ENCODE assay signal across 25 cellular contexts in genomic region chr3:32836601-32837000, GRCh38. TPM values are rescaled to one million over a fixed set of nuclear protein-coding genes. Genes with fewer than 3 reads are reported as not detected.
DNase-seq lines count a peak whose midpoint lies in the region; ATAC-seq, FAIRE-seq and TF ChIP-seq lines count a peak whose summit lies in the region.
"Had no signal": no experiment of that assay in that cellular context is flagged by ENCODE, and none has a peak within 500 bp of the region (broad histone marks: within the 10 kb centered on the region; RNA-seq: fewer than 3 reads in every experiment).

No MANE protein-coding gene starts in this region.

- POLR2A ChIA-PET in HepG2 (lab: Yijun Ruan, JAX), result interaction anchor here (1.2 to 4.1 kb wide), 2 partner anchors 16 to 20 kb away, joined by 5 to 14 read pairs; no protein-coding TSS in a partner anchor
- POLR2A ChIA-PET in H1 (lab: Charles Lee; ENCODE audit: partially characterized antibody), result interaction anchor here (0.6 to 17.0 kb wide), 14 partner anchors 8 to 932 kb away, joined by 3 to 303 read pairs (median 8); partner anchors contain the start of gene TRIM71

- H4K8ac ChIP-seq in H1 (ENCODE audit: extremely low read depth, insufficient read depth, low read length) (no peak overlapping the region), mesendoderm (ENCODE audit: low read depth, low read length) (no peak overlapping the region)

- H2AK5ac ChIP-seq in H1 (ENCODE audit: low read depth, low read length), result no peak overlapping the region; the same call in 1 of the 2 replicates
- no peak overlapping the region for H2AK5ac ChIP-seq in mesendoderm (ENCODE audit: low read length)

- H2BK120ac ChIP-seq in H1 (replicated peaks; ENCODE audit: low read depth, low read length) (peak overlapping the region; percentile 65), mesendoderm (ENCODE audit: low read depth, low read length) (no peak overlapping the region)

- H3K23ac ChIP-seq in H1 (ENCODE audit: insufficient read length) (peak overlapping the region; percentile 23), mesendoderm (ENCODE audit: low read length) (no peak overlapping the region)

- H2BK12ac ChIP-seq in H1 (ENCODE audit: low read depth, low read length), result no peak overlapping the region

- CTCF ChIA-PET in HepG2 (lab: Yijun Ruan, JAX; ENCODE audit: low intra/inter-chr PET ratio, low total read pairs) (no interaction called here), H1 (lab: Charles Lee; ENCODE audit: partially characterized antibody) (interaction anchor here (1.0 to 2.1 kb wide), 5 partner anchors 9 to 66 kb away, joined by 3 to 5 read pairs (median 3); no protein-coding TSS in a partner anchor)

- peak overlapping the region; percentile 100 for H3K27ac ChIP-seq in HepG2 (ENCODE audit: extremely low read length, insufficient read depth, low read length)
- H3K27ac ChIP-seq in right lobe of liver, result no peak overlapping the region
- H3K27ac ChIP-seq in H1 (ENCODE audit: low read depth, low read length), result no peak overlapping the region
- no peak overlapping the region for H3K27ac ChIP-seq in mesendoderm (ENCODE audit: low read depth, low read length)
- H3K27ac ChIP-seq: C4-2B, HL-60 had no signal

- no peak overlapping the region for H3K56ac ChIP-seq in H1 (replicated peaks; ENCODE audit: insufficient read length, low read depth, low read length)
- H3K56ac ChIP-seq in mesendoderm (ENCODE audit: low read length), result no peak overlapping the region

- no peak overlapping the region for H3K4ac ChIP-seq in H1 (replicated peaks; ENCODE audit: insufficient read length, low read depth, low read length)
- no peak overlapping the region for H3K4ac ChIP-seq in mesendoderm (ENCODE audit: low read depth, low read length)

- no peak for FAIRE-seq in HepG2 (lab: Jason Lieb, UNC)
- FAIRE-seq in H1 (lab: Jason Lieb, UNC), result no peak
- FAIRE-seq: A204.1, D721Med, GM19239 had no signal

- ATAC-seq in HepG2, result no peak
- ATAC-seq in right lobe of liver, result no peak
- ATAC-seq in HG02610 (IDR thresholded peaks at IDR 0.05; ENCODE audit: unreplicated experiment), result no peak
- ATAC-seq: Panc1, T-cell had no signal

- TF ChIP-seq CTCF in HepG2 (CRISPR knock-in tag; IDR thresholded peaks at IDR 0.05) (no peak), right lobe of liver (IDR thresholded peaks at IDR 0.05) (no peak), H1 (IDR thresholded peaks at IDR 0.05; ENCODE audit: control extremely low read depth in 1 of 3, insufficient read depth in 1 of 3, low read depth in 1 of 3, low read length in 3 of 3) (no peak)

- intact Hi-C loops in HepG2 (cut with micrococcal nuclease; ENCODE audit: unreplicated experiment), result no loop called here
- intact Hi-C loops in right lobe of liver (cut with DNase I), result no loop called here

- TF ChIP-seq RAD21 in HepG2 (CRISPR knock-in tag; IDR thresholded peaks at IDR 0.05) (no peak), H1 (IDR thresholded peaks at IDR 0.05 in 1 of 2, conservative IDR thresholded peaks at IDR 0.05 in 1 of 2; ENCODE audit: low read depth in 2 of 2, low read length in 2 of 2) (no peak)

- in situ Hi-C loops in HepG2 (cut with HindIII; ENCODE audit: extremely low pct_ligation_motif_present, low pct_unique_long_range_greater_than_20kb), result no loop called here

- WGBS in HepG2 (ENCODE audit: low lambda C conversion rate), result 13% methylated on average over 4 of the region's 4 CpGs
- WGBS in right lobe of liver (ENCODE audit: insufficient coverage, low coverage, low lambda C conversion rate, missing lambda C conversion rate), result 53% methylated on average over 4 of the region's 4 CpGs
- WGBS in H1 (ENCODE audit: extremely low coverage in 1 of 2, insufficient coverage in 1 of 2, insufficient read length in 1 of 2, insufficient replicate concordance in 2 of 2, low coverage in 1 of 2, low lambda C conversion rate in 2 of 2, missing lambda C conversion rate in 1 of 2), 2 experiments, result 22% methylated on average over 4 of the region's 4 CpGs; no CpG with 5 or more reads in 1 of the 2 experiments
- no CpG with 5 or more reads among the region's 4 CpGs for WGBS in mesendoderm (ENCODE audit: extremely low coverage, insufficient coverage, low lambda C conversion rate)

- H3K27me3 ChIP-seq in HepG2 (ENCODE audit: control insufficient read depth in 1 of 2, insufficient read depth in 2 of 2, low read length in 2 of 2) (no peaks in the 10 kb centered on the region), right lobe of liver (no peaks in the 10 kb centered on the region), H1 (replicated peaks in 1 of 4; ENCODE audit: control insufficient read depth in 3 of 4, extremely low read depth in 1 of 4, insufficient read depth in 3 of 4, low read length in 3 of 4) (no peaks in the 10 kb centered on the region), mesendoderm (ENCODE audit: insufficient read depth, low read length, poor library complexity) (no peaks in the 10 kb centered on the region)

- peaks cover 3% of the 10 kb centered on the region for H3K23me2 ChIP-seq in H1 (ENCODE audit: low read depth, low read length)

- no peak overlapping the region for H3K14ac ChIP-seq in H1 (ENCODE audit: insufficient read length)

- H3K18ac ChIP-seq in H1 (ENCODE audit: extremely low read depth, low read length) (peak overlapping the region; percentile 73; the same call in 1 of the 2 replicates), mesendoderm (ENCODE audit: low read length) (peak overlapping the region; percentile 72)

- H4K20me1 ChIP-seq in HepG2 (ENCODE audit: insufficient read depth, low read length) (peaks cover 82% of the 10 kb centered on the region), H1 (replicated peaks in 1 of 2; ENCODE audit: control insufficient read depth in 1 of 2, insufficient read depth in 2 of 2, low read length in 2 of 2) (peaks cover 25 to 26% of the 10 kb centered on the region in 2 experiments)

- H3K9me3 ChIP-seq in HepG2 (ENCODE audit: low read length), result no peaks in the 10 kb centered on the region
- H3K9me3 ChIP-seq in right lobe of liver, result no peaks in the 10 kb centered on the region
- H3K9me3 ChIP-seq in H1 (ENCODE audit: insufficient read depth in 2 of 2, low read depth in 1 of 2, low read length in 1 of 2), result no peaks in the 10 kb centered on the region
- H3K9me3 ChIP-seq: SK-N-SH had no signal

- H3K79me1 ChIP-seq in H1 (ENCODE audit: low read depth, low read length) (no peaks in the 10 kb centered on the region; the same call in 1 of the 2 replicates), mesendoderm (ENCODE audit: low read length) (peaks cover 6% of the 10 kb centered on the region)

- H3K4me2 ChIP-seq in HepG2 (ENCODE audit: low read depth, low read length) (peak overlapping the region; percentile 88), H1 (ENCODE audit: insufficient read depth in 1 of 2, low read depth in 2 of 2, low read length in 2 of 2) (peak overlapping the region; percentile 80 to 93), mesendoderm (ENCODE audit: low read length) (no peak overlapping the region)
- H3K4me2 ChIP-seq: SK-N-SH had no signal

- no TSS peak for BruUV-seq in HepG2 (replicated peaks; lab: Mats Ljungman, UMichigan)

- H2AFZ ChIP-seq in HepG2 (ENCODE audit: low read length) (no peak overlapping the region), H1 (ENCODE audit: low read length) (no peak overlapping the region)

- no peak for TF ChIP-seq EP300 in HepG2 (IDR thresholded peaks at IDR 0.05; ENCODE audit: low read depth in 2 of 2, low read length in 2 of 2)
- TF ChIP-seq EP300 in HepG2 (CRISPR knock-in tag; IDR thresholded peaks at IDR 0.05; ENCODE audit: borderline replicate concordance), result no peak
- TF ChIP-seq EP300 in H1 (IDR thresholded peaks at IDR 0.05; ENCODE audit: borderline replicate concordance in 1 of 2, low read depth in 2 of 2, low read length in 2 of 2), result no peak

- TF ChIP-seq POLR2A in HepG2 (IDR thresholded peaks at IDR 0.05; ENCODE audit: insufficient read depth in 1 of 2, low read depth in 2 of 2, low read length in 2 of 2) (no peak), right lobe of liver (IDR thresholded peaks at IDR 0.05) (no peak), H1 (IDR thresholded peaks at IDR 0.05; ENCODE audit: control extremely low read depth in 1 of 2, low read depth in 2 of 2, low read length in 2 of 2) (no peak)

- no peak overlapping the region for H4K91ac ChIP-seq in H1 (replicated peaks; ENCODE audit: insufficient read length, low read length)

- peaks cover 99% of the 10 kb centered on the region for H3K79me2 ChIP-seq in HepG2 (ENCODE audit: insufficient read depth, low read length)
- H3K79me2 ChIP-seq in H1 (ENCODE audit: control insufficient read depth in 1 of 2, insufficient read depth in 2 of 2, low read length in 2 of 2), result peaks cover 78 to 100% of the 10 kb centered on the region in 2 experiments
- peaks cover 89% of the 10 kb centered on the region for H3K79me2 ChIP-seq in mesendoderm (ENCODE audit: control insufficient read depth, insufficient read depth, low read length)

- H3K36me3 ChIP-seq in HepG2 (replicated peaks in 1 of 2; ENCODE audit: control insufficient read depth in 1 of 2, insufficient read depth in 2 of 2, low read length in 2 of 2) (peaks cover 3 to 23% of the 10 kb centered on the region in 2 experiments; a peak in 4 of 5 replicates), right lobe of liver (no peaks in the 10 kb centered on the region), H1 (ENCODE audit: control insufficient read depth in 2 of 4, insufficient read depth in 4 of 4, low read length in 3 of 4) (peaks cover 0 to 14% (median 0%) of the 10 kb centered on the region in 4 experiments; a peak in 1 of 8 replicates), mesendoderm (ENCODE audit: control insufficient read depth, insufficient read depth, low read length) (no peaks in the 10 kb centered on the region)

- H2BK5ac ChIP-seq in H1 (ENCODE audit: low read depth, low read length) (peak overlapping the region; percentile 83; the same call in 1 of the 2 replicates), mesendoderm (ENCODE audit: low read length) (peak overlapping the region; percentile 41)

- peak overlapping the region; percentile 69 for H4K5ac ChIP-seq in H1 (ENCODE audit: insufficient read length, low read depth, low read length)
- no peak overlapping the region for H4K5ac ChIP-seq in mesendoderm (ENCODE audit: low read length)

- H3K4me3 ChIP-seq in HepG2 (replicated peaks in 1 of 3; ENCODE audit: insufficient read depth in 1 of 3, low read depth in 2 of 3, low read length in 3 of 3) (peak overlapping the region in 1 of 3 experiments; percentile 35; a peak in 2 of 6 replicates), right lobe of liver (no peak overlapping the region), H1 (ENCODE audit: extremely low read depth in 1 of 4, insufficient read depth in 2 of 4, low read depth in 3 of 4, low read length in 4 of 4) (peak overlapping the region; percentile 5 to 57 (median 31); a peak in 5 of 8 replicates), mesendoderm (ENCODE audit: low read length) (no peak overlapping the region)

- H3K4me1 ChIP-seq in HepG2 (ENCODE audit: insufficient read depth, low read length), result peaks cover 99% of the 10 kb centered on the region
- H3K4me1 ChIP-seq in right lobe of liver, result no peaks in the 10 kb centered on the region
- peaks cover 30 to 60% (median 43%) of the 10 kb centered on the region in 4 experiments for H3K4me1 ChIP-seq in H1 (replicated peaks in 1 of 4; ENCODE audit: control insufficient read depth in 3 of 4, insufficient read depth in 4 of 4, low read length in 3 of 4)
- H3K4me1 ChIP-seq in mesendoderm (ENCODE audit: control insufficient read depth, low read depth, low read length), result peaks cover 36% of the 10 kb centered on the region

- H2BK15ac ChIP-seq in H1 (ENCODE audit: low read length) (no peak overlapping the region), mesendoderm (replicated peaks; ENCODE audit: low read depth) (no peak overlapping the region)

- H3K9ac ChIP-seq in HepG2 (ENCODE audit: insufficient read depth, low read depth, low read length) (peak overlapping the region; percentile 44), H1 (replicated peaks in 1 of 4; ENCODE audit: extremely low read depth in 1 of 4, low read depth in 3 of 4, low read length in 3 of 4) (peak overlapping the region in 1 of 4 experiments; percentile 39; a peak in 1 of 7 replicates), mesendoderm (ENCODE audit: low read length) (peak overlapping the region; percentile 8)
- H3K9ac ChIP-seq: SK-N-SH had no signal

- no peak overlapping the region for H2BK20ac ChIP-seq in H1 (ENCODE audit: low read length)

- DNase-seq in HepG2 (ENCODE audit: low spot score), result no peak
- no peak for DNase-seq in right lobe of liver
- no peak for DNase-seq in H1 (ENCODE audit: low read depth in 1 of 2, low spot score in 2 of 2)
- no peak for DNase-seq in mesendoderm
- DNase-seq in foreskin melanocyte, result no peak
- DNase-seq in stimulated activated naive CD4-positive, alpha-beta T cell treated with Interleukin-2 at 50 U/mL for 16 hours (lab: John Stamatoyannopoulos, UW), result no peak
- DNase-seq: DMS53; GDM1; HCEC 1CT; NCI-H1694; NK-92 treated with Interleukin-12 subunit alpha and Interleukin-12 subunit beta, amount 100 ng/mL, for 24 hours; SIG-M5; SK-N-SH; T-cell had no signal

RNA-seq across cellular contexts. Expression of gene TRIM71, which starts 18.8 kb away (rescaled TPM):
- total RNA-seq in HepG2 (2016; rRNA removed; fragmentation: Illumina TruSeq; extraction: Trizol), result 76.9 and 111 TPM in 2 replicates
- 5.5 and 6.3 TPM in 2 replicates for total RNA-seq in HepG2 (2016; cell fraction: cytosol; rRNA removed; fragmentation: Illumina TruSeq; extraction: Trizol; ENCODE audit: low read depth)
- total RNA-seq in HepG2 (2016; cell fraction: insoluble cytoplasmic fraction; rRNA removed; fragmentation: Illumina TruSeq; extraction: Trizol), result 75.8 and 102 TPM in 2 replicates
- 29.5 and 33.3 TPM in 2 replicates for total RNA-seq in HepG2 (2016; cell fraction: membrane; rRNA removed; fragmentation: Illumina TruSeq; extraction: Trizol)
- 91.5 and 98.1 TPM in 2 replicates for total RNA-seq in HepG2 (2016; cell fraction: nucleus; rRNA removed; fragmentation: Illumina TruSeq; extraction: Trizol)
- 21.1 and 21.7 TPM in 2 replicates for polyA plus RNA-seq in HepG2 (2011; rRNA removed)
- polyA plus RNA-seq in HepG2 (2011; cell fraction: cytosol; rRNA removed), result 16.3 and 17.3 TPM in 2 replicates
- polyA plus RNA-seq in HepG2 (2011; cell fraction: nucleus; rRNA removed), result 25.8 and 29.4 TPM in 2 replicates
- 24.9 and 35.6 TPM in 2 replicates for polyA plus RNA-seq in HepG2 (2012)
- polyA plus RNA-seq in HepG2 (2016; cell fraction: cytosol; fragmentation: Illumina TruSeq; extraction: Trizol; ENCODE audit: low read depth), result 1.8 and 1.9 TPM in 2 replicates
- 67.3 and 72.5 TPM in 2 replicates for polyA plus RNA-seq in HepG2 (2016; cell fraction: insoluble cytoplasmic fraction; fragmentation: Illumina TruSeq; extraction: Trizol; ENCODE audit: low read depth)
- polyA plus RNA-seq in HepG2 (2016; cell fraction: membrane; fragmentation: Illumina TruSeq; extraction: Trizol; ENCODE audit: low read depth), result 7.2 and 8.7 TPM in 2 replicates
- polyA plus RNA-seq in HepG2 (2016; cell fraction: nucleus; fragmentation: Illumina TruSeq; extraction: Trizol; ENCODE audit: insufficient read depth, low read depth), result 86.2 and 92.8 TPM in 2 replicates
- 0.07 and 138 TPM in 2 replicates for polyA minus RNA-seq in HepG2 (2011; rRNA and poly(A)+ RNA removed; ENCODE audit: low replicate concordance)
- 80.8 and 84.9 TPM in 2 replicates for polyA minus RNA-seq in HepG2 (2011; cell fraction: cytosol; rRNA and poly(A)+ RNA removed)
- polyA minus RNA-seq in HepG2 (2011; cell fraction: nucleus; rRNA and poly(A)+ RNA removed), result 96.2 and 97.6 TPM in 2 replicates
- not detected for total RNA-seq in right lobe of liver
- 293 and 296 TPM in 2 replicates for total RNA-seq in H1 (2021; fragmentation: NEBNext Ultra II Directional; extraction: Animal tissue kit (Norgen Biotek cat#: 25700))
- polyA plus RNA-seq in H1 (2011; rRNA removed), result 53.7 and 69.5 TPM in 2 replicates
- polyA plus RNA-seq in H1 (2011; cell fraction: cytosol; rRNA removed), result 68.9 TPM
- polyA plus RNA-seq in H1 (2011; cell fraction: nucleus; rRNA removed), result 102 TPM
- polyA plus RNA-seq in H1 (2012, experiment 1 of 2), result 85.2 to 149 TPM (median 103 TPM) in 4 replicates
- polyA plus RNA-seq in H1 (2012, experiment 2 of 2), result 12.6 TPM
- 97.8 TPM for polyA plus RNA-seq in H1 (2013, experiment 1 of 2)
- polyA plus RNA-seq in H1 (2013, experiment 2 of 2), result 89.4 TPM
- polyA minus RNA-seq in H1 (2011; rRNA and poly(A)+ RNA removed), result 269 and 275 TPM in 2 replicates
- polyA minus RNA-seq in H1 (2011; cell fraction: cytosol; rRNA and poly(A)+ RNA removed), result 280 TPM
- 319 TPM for polyA minus RNA-seq in H1 (2011; cell fraction: nucleus; rRNA and poly(A)+ RNA removed)
- polyA plus RNA-seq in mesendoderm (2013, experiment 1 of 2), result 53.0 TPM
- 51.3 TPM for polyA plus RNA-seq in mesendoderm (2013, experiment 2 of 2)
- total RNA-seq: HT-29, M059J, NCI-H460 had no signal
- polyA plus RNA-seq: IgD-negative memory B cell, SK-N-SH had no signal

Comparison
In these comparisons a context has a peak if more than half of its experiments do, and no peak if none do; other contexts are left out.
1. RNA of gene TRIM71, which starts 18.8 kb away (total RNA-seq): 293 to 296 TPM in H1 and 5.5 to 111 TPM in HepG2; not detected in right lobe of liver; every median in the first group is over 4 times any median in the second.
2. H3K4me3 ChIP-seq: peak in H1 (4 of 4); none in right lobe of liver (0 of 3) and mesendoderm (single experiment).
3. Of the 41 proteins assayed by ChIP-seq in both HepG2 and H1: peak only in HepG2: POLR2AphosphoS5; only in H1: none; in both: none; in neither: 40.